ENCODE assay signal across 8 cellular contexts in the genomic region with DNA sequence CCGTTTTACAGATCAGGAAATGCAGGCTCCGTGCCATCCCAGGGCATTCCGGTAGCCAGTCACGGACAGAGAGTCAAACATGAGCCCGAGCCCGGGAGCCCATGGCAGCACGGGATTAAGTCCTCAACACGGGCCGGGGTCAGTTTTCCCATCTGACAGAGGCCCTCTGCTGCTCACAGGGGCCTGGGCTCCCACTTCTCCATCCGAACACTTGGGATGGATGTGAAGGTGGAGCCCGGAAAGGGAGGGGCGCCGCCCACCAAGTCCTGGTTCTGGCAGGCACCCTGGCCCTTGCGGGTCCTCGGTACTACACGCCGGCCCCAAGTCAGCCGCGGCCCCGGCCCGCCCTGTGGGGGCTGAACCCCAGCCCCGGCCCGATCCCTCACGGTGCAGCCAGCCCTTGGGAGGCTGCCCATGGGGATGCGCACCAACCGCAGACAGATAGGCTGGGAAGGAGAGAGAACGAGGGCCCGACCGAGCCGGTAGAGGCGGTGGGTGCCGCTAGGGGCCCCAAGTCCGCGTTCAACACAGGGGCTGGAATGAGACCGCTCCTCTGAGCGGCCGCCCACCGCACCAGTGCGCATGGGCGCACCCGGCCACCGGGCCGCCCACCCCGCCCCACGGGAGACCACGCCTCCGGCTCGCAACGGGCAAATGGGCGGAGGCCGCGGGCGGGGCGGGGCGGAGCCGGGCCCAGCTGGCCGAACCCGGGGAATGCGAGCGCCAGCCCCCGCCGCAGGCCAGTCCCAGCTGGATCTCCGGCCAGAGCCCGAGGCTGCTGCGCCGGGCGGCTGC. TPM values are rescaled to one million over a fixed set of nuclear protein-coding genes. Genes with fewer than 3 reads are reported as not detected.
DNase-seq lines count a peak whose midpoint lies in the region; ATAC-seq and TF ChIP-seq lines count a peak whose summit lies in the region.

TSS of gene CAPN5 (plus strand) at position 743 of the 795 bp plus-strand sequence. CDS start 17,916 bp downstream, outside the sequence.

- DNase-seq in ACHN (peak; percentile 89), NCI-H2171 treated with DMSO at 0.1 percent for 48 hours (lab: John Stamatoyannopoulos, UW) (peak; percentile 60), WTC11 (ENCODE audit: low spot score) (peak; percentile 95), cardiac fibroblast (ENCODE audit: low read depth in 2 of 2) (peak; percentile 88 to 96), islet precursor cell (peak; percentile 97)
- DNase-seq in stimulated activated CD4-positive, alpha-beta T cell treated with anti-CD3 and anti-CD28 coated beads, Interleukin-12 subunit alpha, Interleukin-12 subunit beta, amount 100 ng/mL, for 24 hours (ENCODE audit: low read depth in 2 of 2): peak; percentile 75 to 79

- H3K9me3 Mint-ChIP-seq in WTC11: peaks cover 4% of the 10 kb centered on the region

- peak; percentile 85 for ATAC-seq in GM18858 (IDR thresholded peaks at IDR 0.05; ENCODE audit: unreplicated experiment)
- ATAC-seq in HG03066 (IDR thresholded peaks at IDR 0.05; ENCODE audit: low read depth, unreplicated experiment): peak; percentile 79
- peak; percentile 89 for ATAC-seq in WTC11

- H3K36me3 Mint-ChIP-seq in WTC11: no peaks in the 10 kb centered on the region

- peak within 1 kb of the TSS; percentile 90 for H3K4me3 Mint-ChIP-seq in WTC11

- peak within 1 kb of the TSS; percentile 83 for H3K27ac Mint-ChIP-seq in WTC11

- CTCF ChIA-PET in WTC11 (lab: Charles Lee): interaction anchor here (0.9 to 6.3 kb wide), 13 partner anchors 9 to 332 kb away, joined by 3 to 126 read pairs (median 3); no protein-coding TSS in a partner anchor

- POLR2A ChIA-PET in WTC11 (lab: Charles Lee): interaction anchor here (0.6 kb wide), 1 partner anchor 25 kb away, joined by 5 read pairs; no protein-coding TSS in a partner anchor

- H3K27me3 Mint-ChIP-seq in WTC11 (ENCODE audit: low read depth): peaks cover 21% of the 10 kb centered on the region

- in situ Hi-C loops in ACHN (cut with HindIII; ENCODE audit: low pct_ligation_motif_present, low pct_unique_long_range_greater_than_20kb, low sequenced_read_pairs): no loop called here

- TF ChIP-seq CTCF in WTC11 (IDR thresholded peaks at IDR 0.05) (no peak), cardiac fibroblast (IDR thresholded peaks at IDR 0.05; ENCODE audit: low read depth, low read length) (peak; percentile 23)

- H3K4me1 Mint-ChIP-seq in WTC11: peaks cover 23% of the 10 kb centered on the region

- H3K4me3 ChIP-seq in cardiac fibroblast (replicated peaks in 1 of 2; ENCODE audit: low read depth in 2 of 2, low read length in 2 of 2): peak within 1 kb of the TSS; percentile 66

TF ChIP-seq in WTC11, 78 proteins besides CTCF, POLR2A, EP300 and RAD21:
- TF ChIP-seq, protein P1, sequence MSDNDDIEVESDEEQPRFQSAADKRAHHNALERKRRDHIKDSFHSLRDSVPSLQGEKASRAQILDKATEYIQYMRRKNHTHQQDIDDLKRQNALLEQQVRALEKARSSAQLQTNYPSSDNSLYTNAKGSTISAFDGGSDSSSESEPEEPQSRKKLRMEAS (CRISPR knock-in tag; IDR thresholded peaks at IDR 0.05): 0 out of 2 replicates have a peak, but pooled peaks have one; percentile 34
- TF ChIP-seq E2F4 (CRISPR knock-in tag; IDR thresholded peaks at IDR 0.05; ENCODE audit: borderline replicate concordance, low read depth) (no peak), SMAD3 (CRISPR knock-in tag; IDR thresholded peaks at IDR 0.05; ENCODE audit: borderline replicate concordance) (peak; percentile 49; the same call in 1 of the 2 replicates), GABPB1 (CRISPR knock-in tag; IDR thresholded peaks at IDR 0.05) (0 out of 2 replicates have a peak, but pooled peaks have one; percentile 30), SP1 (CRISPR knock-in tag; conservative IDR thresholded peaks at IDR 0.05) (peak; percentile 79), CREB1 (CRISPR knock-in tag; IDR thresholded peaks at IDR 0.05) (no peak), CBFB (CRISPR knock-in tag; IDR thresholded peaks at IDR 0.05; ENCODE audit: low read depth) (0 out of 2 replicates have a peak, but pooled peaks have one; percentile 62), IRF1 (CRISPR knock-in tag; IDR thresholded peaks at IDR 0.05) (0 out of 2 replicates have a peak, but pooled peaks have one; percentile 27), ZNF232 (CRISPR knock-in tag; IDR thresholded peaks at IDR 0.05) (peak; percentile 86; the same call in 1 of the 2 replicates), IRF2 (CRISPR knock-in tag; IDR thresholded peaks at IDR 0.05; ENCODE audit: borderline replicate concordance, low read depth) (no peak), FOXK1 (CRISPR knock-in tag; IDR thresholded peaks at IDR 0.05) (0 out of 2 replicates have a peak, but pooled peaks have one; percentile 27), ETV6 (CRISPR knock-in tag; IDR thresholded peaks at IDR 0.05) (peak; percentile 36; the same call in 1 of the 2 replicates), CREM (CRISPR knock-in tag; IDR thresholded peaks at IDR 0.05) (0 out of 2 replicates have a peak, but pooled peaks have one; percentile 29), ZBTB21 (CRISPR knock-in tag; IDR thresholded peaks at IDR 0.05; ENCODE audit: borderline replicate concordance) (peak; percentile 28; the same call in 1 of the 2 replicates), KAT7 (CRISPR knock-in tag; IDR thresholded peaks at IDR 0.05; ENCODE audit: borderline replicate concordance) (no peak)
- TF ChIP-seq, protein P2, sequence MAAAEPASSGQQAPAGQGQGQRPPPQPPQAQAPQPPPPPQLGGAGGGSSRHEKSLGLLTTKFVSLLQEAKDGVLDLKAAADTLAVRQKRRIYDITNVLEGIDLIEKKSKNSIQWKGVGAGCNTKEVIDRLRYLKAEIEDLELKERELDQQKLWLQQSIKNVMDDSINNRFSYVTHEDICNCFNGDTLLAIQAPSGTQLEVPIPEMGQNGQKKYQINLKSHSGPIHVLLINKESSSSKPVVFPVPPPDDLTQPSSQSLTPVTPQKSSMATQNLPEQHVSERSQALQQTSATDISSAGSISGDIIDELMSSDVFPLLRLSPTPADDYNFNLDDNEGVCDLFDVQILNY (CRISPR knock-in tag; IDR thresholded peaks at IDR 0.05): peak; percentile 26; the same call in 1 of the 2 replicates
- TF ChIP-seq, protein P3, sequence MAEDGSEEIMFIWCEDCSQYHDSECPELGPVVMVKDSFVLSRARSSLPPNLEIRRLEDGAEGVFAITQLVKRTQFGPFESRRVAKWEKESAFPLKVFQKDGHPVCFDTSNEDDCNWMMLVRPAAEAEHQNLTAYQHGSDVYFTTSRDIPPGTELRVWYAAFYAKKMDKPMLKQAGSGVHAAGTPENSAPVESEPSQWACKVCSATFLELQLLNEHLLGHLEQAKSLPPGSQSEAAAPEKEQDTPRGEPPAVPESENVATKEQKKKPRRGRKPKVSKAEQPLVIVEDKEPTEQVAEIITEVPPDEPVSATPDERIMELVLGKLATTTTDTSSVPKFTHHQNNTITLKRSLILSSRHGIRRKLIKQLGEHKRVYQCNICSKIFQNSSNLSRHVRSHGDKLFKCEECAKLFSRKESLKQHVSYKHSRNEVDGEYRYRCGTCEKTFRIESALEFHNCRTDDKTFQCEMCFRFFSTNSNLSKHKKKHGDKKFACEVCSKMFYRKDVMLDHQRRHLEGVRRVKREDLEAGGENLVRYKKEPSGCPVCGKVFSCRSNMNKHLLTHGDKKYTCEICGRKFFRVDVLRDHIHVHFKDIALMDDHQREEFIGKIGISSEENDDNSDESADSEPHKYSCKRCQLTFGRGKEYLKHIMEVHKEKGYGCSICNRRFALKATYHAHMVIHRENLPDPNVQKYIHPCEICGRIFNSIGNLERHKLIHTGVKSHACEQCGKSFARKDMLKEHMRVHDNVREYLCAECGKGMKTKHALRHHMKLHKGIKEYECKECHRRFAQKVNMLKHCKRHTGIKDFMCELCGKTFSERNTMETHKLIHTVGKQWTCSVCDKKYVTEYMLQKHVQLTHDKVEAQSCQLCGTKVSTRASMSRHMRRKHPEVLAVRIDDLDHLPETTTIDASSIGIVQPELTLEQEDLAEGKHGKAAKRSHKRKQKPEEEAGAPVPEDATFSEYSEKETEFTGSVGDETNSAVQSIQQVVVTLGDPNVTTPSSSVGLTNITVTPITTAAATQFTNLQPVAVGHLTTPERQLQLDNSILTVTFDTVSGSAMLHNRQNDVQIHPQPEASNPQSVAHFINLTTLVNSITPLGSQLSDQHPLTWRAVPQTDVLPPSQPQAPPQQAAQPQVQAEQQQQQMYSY (CRISPR knock-in tag; IDR thresholded peaks at IDR 0.05): peak; percentile 41
- TF ChIP-seq, protein P4, sequence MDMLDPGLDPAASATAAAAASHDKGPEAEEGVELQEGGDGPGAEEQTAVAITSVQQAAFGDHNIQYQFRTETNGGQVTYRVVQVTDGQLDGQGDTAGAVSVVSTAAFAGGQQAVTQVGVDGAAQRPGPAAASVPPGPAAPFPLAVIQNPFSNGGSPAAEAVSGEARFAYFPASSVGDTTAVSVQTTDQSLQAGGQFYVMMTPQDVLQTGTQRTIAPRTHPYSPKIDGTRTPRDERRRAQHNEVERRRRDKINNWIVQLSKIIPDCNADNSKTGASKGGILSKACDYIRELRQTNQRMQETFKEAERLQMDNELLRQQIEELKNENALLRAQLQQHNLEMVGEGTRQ (CRISPR knock-in tag; IDR thresholded peaks at IDR 0.05): peak; percentile 10; the same call in 1 of the 2 replicates
TF ChIP-seq in WTC11: peak in this region for 14.

RNA-seq across cellular contexts. Expression of gene CAPN5, which starts in this region (rescaled TPM):
- total RNA-seq in WTC11 (2021): 24.0 to 27.4 TPM (median 24.3 TPM) in 3 replicates

Comparison
In these comparisons a context has a peak if more than half of its experiments do, and no peak if none do; other contexts are left out.
1. Peak in every context shown above with its lines: DNase-seq, ATAC-seq and H3K4me3 ChIP-seq.